In genomic region chr6:24501914-24502313, GRCh38 we compare ENCODE assay signal across 20 cellular contexts. TPM values are rescaled to one million over a fixed set of nuclear protein-coding genes. Genes with fewer than 3 reads are reported as not detected.
DNase-seq lines count a peak whose midpoint lies in the region; ATAC-seq, FAIRE-seq and TF ChIP-seq lines count a peak whose summit lies in the region.
"Had no signal": no experiment of that assay in that cellular context is flagged by ENCODE, and none has a peak within 500 bp of the region (broad histone marks: within the 10 kb centered on the region; RNA-seq: fewer than 3 reads in every experiment).

No MANE protein-coding gene starts in this region.

- no peak for FAIRE-seq in small intestine (lab: Jason Lieb, UNC)
- FAIRE-seq: GM12892, GM18507 had no signal

- DNase-seq in right atrium auricular region (ENCODE audit: low spot score) (peak; percentile 0), left cardiac atrium (no peak), HT-29 (ENCODE audit: low spot score) (peak; percentile 43), left colon (no peak), small intestine (peak; percentile 68), DMS79 (lab: John Stamatoyannopoulos, UW) (no peak)
- DNase-seq in stimulated activated CD4-positive, alpha-beta T cell treated with anti-CD3 and anti-CD28 coated beads, Interleukin-15, amount 100 ng/mL, for 24 hours: no peak
- DNase-seq: 8988T; ACHN; BE2C; C1 segment of cervical spinal cord; Calu3; CD4-positive, CD25-positive, alpha-beta regulatory T cell; GDM1; Karpas-422; KBM-7 had no signal

- intact Hi-C loops in left cardiac atrium (cut with DNase I) (no loop called here), left colon (cut with DNase I, micrococcal nuclease) (no loop called here)

- H3K27ac ChIP-seq in right atrium auricular region: no peak overlapping the region
- no peak overlapping the region for H3K27ac ChIP-seq in small intestine (ENCODE audit: low read depth in 1 of 2, low read length in 1 of 2)

- H3K9me3 ChIP-seq in right atrium auricular region (no peaks in the 10 kb centered on the region), small intestine (ENCODE audit: control insufficient read depth, low read depth) (no peaks in the 10 kb centered on the region)
- H3K9me3 ChIP-seq: HAP-1 had no signal

- no peak for TF ChIP-seq CTCF in right atrium auricular region (IDR thresholded peaks at IDR 0.05)

- H3K4me3 ChIP-seq in right atrium auricular region (no peak overlapping the region), small intestine (ENCODE audit: low read depth in 1 of 2, low read length in 2 of 2) (no peak overlapping the region)
- H3K4me3 ChIP-seq: HAP-1 had no signal

- H3K36me3 ChIP-seq in right atrium auricular region (peaks cover 25% of the 10 kb centered on the region), small intestine (ENCODE audit: control insufficient read depth in 2 of 2, insufficient read depth in 2 of 2, low read length in 2 of 2) (no peaks in the 10 kb centered on the region)
- H3K36me3 ChIP-seq: BE2C, HAP-1 had no signal

- H3K27me3 ChIP-seq in right atrium auricular region: no peaks in the 10 kb centered on the region
- no peaks in the 10 kb centered on the region for H3K27me3 ChIP-seq in small intestine (ENCODE audit: control insufficient read depth in 2 of 2, insufficient read depth in 2 of 2, low read length in 2 of 2)
- H3K27me3 ChIP-seq: BE2C had no signal

- ATAC-seq in left cardiac atrium: no peak
- peak; percentile 85 for ATAC-seq in left colon
- no peak for ATAC-seq in GM21717 (IDR thresholded peaks at IDR 0.05; ENCODE audit: unreplicated experiment)

- H3K4me1 ChIP-seq in right atrium auricular region (no peaks in the 10 kb centered on the region), small intestine (ENCODE audit: control insufficient read depth in 2 of 2, insufficient read depth in 1 of 2, low read depth in 1 of 2, low read length in 1 of 2) (no peaks in the 10 kb centered on the region)
- H3K4me1 ChIP-seq: BE2C, HAP-1 had no signal

RNA-seq across cellular contexts. Expression of gene ALDH5A1, which starts 7.1 kb away (rescaled TPM):
- total RNA-seq in right atrium auricular region (1 to 10 TPM; 5.0 to 10.0 TPM), left cardiac atrium (10 to 100 TPM; 16.2 to 18.1 TPM), left colon (10 to 100 TPM; 13.9 to 18.3 TPM)
- 2.3 and 3.8 TPM in 2 replicates for total RNA-seq in HT-29 (2014; rRNA removed; shearing (Covaris generic))
- 1 to 10 TPM; 1.3 to 6.4 (median 2.2) TPM for polyA plus RNA-seq in small intestine

RNA-seq across cellular contexts. Expression of gene GPLD1, which starts 12.5 kb away (rescaled TPM):
- under 1 TPM; 0.33 to 0.71 TPM for total RNA-seq in right atrium auricular region
- total RNA-seq in left cardiac atrium: 1 to 10 TPM; 1.2 to 1.9 TPM
- 0.10 and 0.26 TPM in 2 replicates for total RNA-seq in HT-29 (2014; rRNA removed; shearing (Covaris generic))
- under 1 TPM; 0.49 to 0.98 TPM for total RNA-seq in left colon
- polyA plus RNA-seq in small intestine: under 1 TPM in 1 of 3 donors, not detected in 2; 0.28 TPM

Comparison
In these comparisons a context has a peak if more than half of its experiments do, and no peak if none do; other contexts are left out.
1. DNase-seq: peak in right atrium auricular region (single experiment), HT-29 (single experiment) and small intestine (single experiment); none in left cardiac atrium (single experiment), left colon (0 of 2), DMS79 (single experiment) and stimulated activated CD4-positive, alpha-beta T cell treated with anti-CD3 and anti-CD28 coated beads, Interleukin-15, amount 100 ng/mL, for 24 hours (single experiment).